ENCODE assay signal across 1 cellular context in the genomic region with DNA sequence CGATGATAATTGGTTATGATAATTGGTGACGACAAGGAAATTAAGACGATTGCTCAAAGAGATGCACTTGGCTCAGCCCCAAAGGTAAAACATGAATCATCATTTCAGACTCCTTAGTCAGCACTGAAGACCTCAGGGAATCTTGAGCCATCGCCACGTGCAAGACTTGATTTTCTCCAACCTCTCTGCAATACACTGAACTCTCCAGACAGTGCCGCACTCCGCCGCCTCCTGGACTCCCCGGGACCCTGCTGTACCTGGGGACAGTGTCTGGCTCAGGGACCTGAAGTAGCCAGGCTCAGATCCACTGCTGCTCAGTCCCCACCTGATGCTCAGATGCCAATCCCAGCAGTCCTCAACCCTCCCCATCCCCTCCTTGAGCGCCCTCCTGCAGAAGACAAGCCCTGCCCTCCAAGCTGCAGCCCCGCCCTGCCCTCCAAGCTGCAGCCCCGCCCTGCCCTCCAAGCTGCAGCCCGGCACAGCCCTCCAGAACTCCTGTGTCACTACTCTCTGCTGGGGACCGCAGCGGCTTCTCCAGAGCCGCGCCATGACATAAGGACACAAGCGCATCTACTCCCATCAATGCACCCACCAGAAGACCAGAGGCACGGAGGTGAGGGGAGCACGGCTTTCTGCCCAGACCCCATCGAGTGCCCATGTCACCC.
TF ChIP-seq lines count a peak whose summit lies in the region.

No MANE protein-coding gene starts in this region.

TF ChIP-seq in HepG2, 621 proteins besides CTCF, POLR2A, EP300 and RAD21 (continued from another document and continues in another):
- 0 out of 2 replicates have a peak, but pooled peaks have one; percentile 33 for TF ChIP-seq HINFP (CRISPR knock-in tag; IDR thresholded peaks at IDR 0.05; ENCODE audit: low read depth)
- no peak for TF ChIP-seq HNRNPL (IDR thresholded peaks at IDR 0.05; ENCODE audit: low read depth, low read length)
- TF ChIP-seq ZNF264 (CRISPR knock-in tag; IDR thresholded peaks at IDR 0.05) = no peak
- no peak for TF ChIP-seq ZNF775 (CRISPR knock-in tag; IDR thresholded peaks at IDR 0.05; ENCODE audit: borderline replicate concordance)
- no peak for TF ChIP-seq ATM (IDR thresholded peaks at IDR 0.05; ENCODE audit: borderline replicate concordance)
- no peak for TF ChIP-seq ZNF569 (CRISPR knock-in tag; IDR thresholded peaks at IDR 0.05; ENCODE audit: borderline replicate concordance)
- TF ChIP-seq, protein P1, sequence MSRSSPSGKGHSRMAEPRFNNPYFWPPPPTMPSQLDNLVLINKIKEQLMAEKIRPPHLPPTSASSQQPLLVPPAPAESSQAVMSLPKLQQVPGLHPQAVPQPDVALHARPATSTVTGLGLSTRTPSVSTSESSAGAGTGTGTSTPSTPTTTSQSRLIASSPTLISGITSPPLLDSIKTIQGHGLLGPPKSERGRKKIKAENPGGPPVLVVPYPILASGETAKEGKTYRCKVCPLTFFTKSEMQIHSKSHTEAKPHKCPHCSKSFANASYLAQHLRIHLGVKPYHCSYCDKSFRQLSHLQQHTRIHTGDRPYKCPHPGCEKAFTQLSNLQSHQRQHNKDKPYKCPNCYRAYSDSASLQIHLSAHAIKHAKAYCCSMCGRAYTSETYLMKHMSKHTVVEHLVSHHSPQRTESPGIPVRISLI (CRISPR knock-in tag; IDR thresholded peaks at IDR 0.05; ENCODE audit: borderline replicate concordance) = no peak
- no peak for TF ChIP-seq HBP1 (CRISPR knock-in tag; IDR thresholded peaks at IDR 0.05; ENCODE audit: low read depth)
- TF ChIP-seq MLLT10 (CRISPR knock-in tag; IDR thresholded peaks at IDR 0.05) = no peak
- no peak for TF ChIP-seq POGK (CRISPR knock-in tag; conservative IDR thresholded peaks at IDR 0.05)
- TF ChIP-seq, protein P2, sequence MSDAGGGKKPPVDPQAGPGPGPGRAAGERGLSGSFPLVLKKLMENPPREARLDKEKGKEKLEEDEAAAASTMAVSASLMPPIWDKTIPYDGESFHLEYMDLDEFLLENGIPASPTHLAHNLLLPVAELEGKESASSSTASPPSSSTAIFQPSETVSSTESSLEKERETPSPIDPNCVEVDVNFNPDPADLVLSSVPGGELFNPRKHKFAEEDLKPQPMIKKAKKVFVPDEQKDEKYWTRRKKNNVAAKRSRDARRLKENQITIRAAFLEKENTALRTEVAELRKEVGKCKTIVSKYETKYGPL (CRISPR knock-in tag; IDR thresholded peaks at IDR 0.05) = no peak
- TF ChIP-seq ZNF205 (CRISPR knock-in tag; IDR thresholded peaks at IDR 0.05) = 0 out of 2 replicates have a peak, but pooled peaks have one; percentile 54
- no peak for TF ChIP-seq ZNF616 (CRISPR knock-in tag; IDR thresholded peaks at IDR 0.05; ENCODE audit: low read depth)
- no peak; the same call in 1 of the 2 replicates for TF ChIP-seq SMAD1 (CRISPR knock-in tag; IDR thresholded peaks at IDR 0.05; ENCODE audit: borderline replicate concordance, low read depth)
- 0 out of 2 replicates have a peak, but pooled peaks have one; percentile 37 for TF ChIP-seq ZNF136 (CRISPR knock-in tag; IDR thresholded peaks at IDR 0.05; ENCODE audit: low read depth)
- no peak for TF ChIP-seq ZFY (CRISPR knock-in tag; IDR thresholded peaks at IDR 0.05)
- TF ChIP-seq ZNF776 (CRISPR knock-in tag; IDR thresholded peaks at IDR 0.05) = no peak
- no peak for TF ChIP-seq ZNF382 (CRISPR knock-in tag; IDR thresholded peaks at IDR 0.05; ENCODE audit: borderline replicate concordance)
- no peak for TF ChIP-seq SMAD9 (CRISPR knock-in tag; IDR thresholded peaks at IDR 0.05)
- TF ChIP-seq, protein P3, sequence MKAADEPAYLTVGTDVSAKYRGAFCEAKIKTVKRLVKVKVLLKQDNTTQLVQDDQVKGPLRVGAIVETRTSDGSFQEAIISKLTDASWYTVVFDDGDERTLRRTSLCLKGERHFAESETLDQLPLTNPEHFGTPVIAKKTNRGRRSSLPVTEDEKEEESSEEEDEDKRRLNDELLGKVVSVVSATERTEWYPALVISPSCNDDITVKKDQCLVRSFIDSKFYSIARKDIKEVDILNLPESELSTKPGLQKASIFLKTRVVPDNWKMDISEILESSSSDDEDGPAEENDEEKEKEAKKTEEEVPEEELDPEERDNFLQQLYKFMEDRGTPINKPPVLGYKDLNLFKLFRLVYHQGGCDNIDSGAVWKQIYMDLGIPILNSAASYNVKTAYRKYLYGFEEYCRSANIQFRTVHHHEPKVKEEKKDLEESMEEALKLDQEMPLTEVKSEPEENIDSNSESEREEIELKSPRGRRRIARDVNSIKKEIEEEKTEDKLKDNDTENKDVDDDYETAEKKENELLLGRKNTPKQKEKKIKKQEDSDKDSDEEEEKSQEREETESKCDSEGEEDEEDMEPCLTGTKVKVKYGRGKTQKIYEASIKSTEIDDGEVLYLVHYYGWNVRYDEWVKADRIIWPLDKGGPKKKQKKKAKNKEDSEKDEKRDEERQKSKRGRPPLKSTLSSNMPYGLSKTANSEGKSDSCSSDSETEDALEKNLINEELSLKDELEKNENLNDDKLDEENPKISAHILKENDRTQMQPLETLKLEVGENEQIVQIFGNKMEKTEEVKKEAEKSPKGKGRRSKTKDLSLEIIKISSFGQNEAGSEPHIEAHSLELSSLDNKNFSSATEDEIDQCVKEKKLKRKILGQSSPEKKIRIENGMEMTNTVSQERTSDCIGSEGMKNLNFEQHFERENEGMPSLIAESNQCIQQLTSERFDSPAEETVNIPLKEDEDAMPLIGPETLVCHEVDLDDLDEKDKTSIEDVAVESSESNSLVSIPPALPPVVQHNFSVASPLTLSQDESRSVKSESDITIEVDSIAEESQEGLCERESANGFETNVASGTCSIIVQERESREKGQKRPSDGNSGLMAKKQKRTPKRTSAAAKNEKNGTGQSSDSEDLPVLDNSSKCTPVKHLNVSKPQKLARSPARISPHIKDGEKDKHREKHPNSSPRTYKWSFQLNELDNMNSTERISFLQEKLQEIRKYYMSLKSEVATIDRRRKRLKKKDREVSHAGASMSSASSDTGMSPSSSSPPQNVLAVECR (CRISPR knock-in tag; IDR thresholded peaks at IDR 0.05; ENCODE audit: borderline replicate concordance) = no peak; the same call in 1 of the 2 replicates
- TF ChIP-seq RXRB (CRISPR knock-in tag; IDR thresholded peaks at IDR 0.05; ENCODE audit: borderline replicate concordance) = no peak
- TF ChIP-seq ZNF337 (CRISPR knock-in tag; IDR thresholded peaks at IDR 0.05; ENCODE audit: borderline replicate concordance, low read depth) = no peak
- no peak for TF ChIP-seq SNAI1 (CRISPR knock-in tag; IDR thresholded peaks at IDR 0.05; ENCODE audit: borderline replicate concordance)
- TF ChIP-seq, protein P4, sequence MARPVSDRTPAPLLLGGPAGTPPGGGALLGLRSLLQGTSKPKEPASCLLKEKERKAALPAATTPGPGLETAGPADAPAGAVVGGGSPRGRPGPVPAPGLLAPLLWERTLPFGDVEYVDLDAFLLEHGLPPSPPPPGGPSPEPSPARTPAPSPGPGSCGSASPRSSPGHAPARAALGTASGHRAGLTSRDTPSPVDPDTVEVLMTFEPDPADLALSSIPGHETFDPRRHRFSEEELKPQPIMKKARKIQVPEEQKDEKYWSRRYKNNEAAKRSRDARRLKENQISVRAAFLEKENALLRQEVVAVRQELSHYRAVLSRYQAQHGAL (CRISPR knock-in tag; IDR thresholded peaks at IDR 0.05; ENCODE audit: not compliant biosample characterization) = no peak
- TF ChIP-seq ZNF138 (CRISPR knock-in tag; IDR thresholded peaks at IDR 0.05; ENCODE audit: low read depth) = no peak
- TF ChIP-seq ERF (CRISPR knock-in tag; IDR thresholded peaks at IDR 0.05) = no peak
- TF ChIP-seq, protein P5, sequence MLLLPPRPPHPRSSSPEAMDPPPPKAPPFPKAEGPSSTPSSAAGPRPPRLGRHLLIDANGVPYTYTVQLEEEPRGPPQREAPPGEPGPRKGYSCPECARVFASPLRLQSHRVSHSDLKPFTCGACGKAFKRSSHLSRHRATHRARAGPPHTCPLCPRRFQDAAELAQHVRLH (CRISPR knock-in tag; IDR thresholded peaks at IDR 0.05; ENCODE audit: borderline replicate concordance, low read depth) = 0 out of 2 replicates have a peak, but pooled peaks have one; percentile 30
- no peak for TF ChIP-seq MBNL3 (CRISPR knock-in tag; conservative IDR thresholded peaks at IDR 0.05)
- no peak for TF ChIP-seq ZNF674 (CRISPR knock-in tag; IDR thresholded peaks at IDR 0.05; ENCODE audit: low read depth)
- TF ChIP-seq, protein P6, sequence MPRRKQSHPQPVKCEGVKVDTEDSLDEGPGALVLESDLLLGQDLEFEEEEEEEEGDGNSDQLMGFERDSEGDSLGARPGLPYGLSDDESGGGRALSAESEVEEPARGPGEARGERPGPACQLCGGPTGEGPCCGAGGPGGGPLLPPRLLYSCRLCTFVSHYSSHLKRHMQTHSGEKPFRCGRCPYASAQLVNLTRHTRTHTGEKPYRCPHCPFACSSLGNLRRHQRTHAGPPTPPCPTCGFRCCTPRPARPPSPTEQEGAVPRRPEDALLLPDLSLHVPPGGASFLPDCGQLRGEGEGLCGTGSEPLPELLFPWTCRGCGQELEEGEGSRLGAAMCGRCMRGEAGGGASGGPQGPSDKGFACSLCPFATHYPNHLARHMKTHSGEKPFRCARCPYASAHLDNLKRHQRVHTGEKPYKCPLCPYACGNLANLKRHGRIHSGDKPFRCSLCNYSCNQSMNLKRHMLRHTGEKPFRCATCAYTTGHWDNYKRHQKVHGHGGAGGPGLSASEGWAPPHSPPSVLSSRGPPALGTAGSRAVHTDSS (CRISPR knock-in tag; conservative IDR thresholded peaks at IDR 0.05) = no peak
- TF ChIP-seq ZNF766 (CRISPR knock-in tag; IDR thresholded peaks at IDR 0.05; ENCODE audit: borderline replicate concordance) = no peak
- peak; percentile 99; the same call in 1 of the 2 replicates for TF ChIP-seq MXD1 (CRISPR knock-in tag; IDR thresholded peaks at IDR 0.05)
- peak; percentile 67; the same call in 1 of the 2 replicates for TF ChIP-seq SALL2 (CRISPR knock-in tag; IDR thresholded peaks at IDR 0.05)
- TF ChIP-seq, protein P7, sequence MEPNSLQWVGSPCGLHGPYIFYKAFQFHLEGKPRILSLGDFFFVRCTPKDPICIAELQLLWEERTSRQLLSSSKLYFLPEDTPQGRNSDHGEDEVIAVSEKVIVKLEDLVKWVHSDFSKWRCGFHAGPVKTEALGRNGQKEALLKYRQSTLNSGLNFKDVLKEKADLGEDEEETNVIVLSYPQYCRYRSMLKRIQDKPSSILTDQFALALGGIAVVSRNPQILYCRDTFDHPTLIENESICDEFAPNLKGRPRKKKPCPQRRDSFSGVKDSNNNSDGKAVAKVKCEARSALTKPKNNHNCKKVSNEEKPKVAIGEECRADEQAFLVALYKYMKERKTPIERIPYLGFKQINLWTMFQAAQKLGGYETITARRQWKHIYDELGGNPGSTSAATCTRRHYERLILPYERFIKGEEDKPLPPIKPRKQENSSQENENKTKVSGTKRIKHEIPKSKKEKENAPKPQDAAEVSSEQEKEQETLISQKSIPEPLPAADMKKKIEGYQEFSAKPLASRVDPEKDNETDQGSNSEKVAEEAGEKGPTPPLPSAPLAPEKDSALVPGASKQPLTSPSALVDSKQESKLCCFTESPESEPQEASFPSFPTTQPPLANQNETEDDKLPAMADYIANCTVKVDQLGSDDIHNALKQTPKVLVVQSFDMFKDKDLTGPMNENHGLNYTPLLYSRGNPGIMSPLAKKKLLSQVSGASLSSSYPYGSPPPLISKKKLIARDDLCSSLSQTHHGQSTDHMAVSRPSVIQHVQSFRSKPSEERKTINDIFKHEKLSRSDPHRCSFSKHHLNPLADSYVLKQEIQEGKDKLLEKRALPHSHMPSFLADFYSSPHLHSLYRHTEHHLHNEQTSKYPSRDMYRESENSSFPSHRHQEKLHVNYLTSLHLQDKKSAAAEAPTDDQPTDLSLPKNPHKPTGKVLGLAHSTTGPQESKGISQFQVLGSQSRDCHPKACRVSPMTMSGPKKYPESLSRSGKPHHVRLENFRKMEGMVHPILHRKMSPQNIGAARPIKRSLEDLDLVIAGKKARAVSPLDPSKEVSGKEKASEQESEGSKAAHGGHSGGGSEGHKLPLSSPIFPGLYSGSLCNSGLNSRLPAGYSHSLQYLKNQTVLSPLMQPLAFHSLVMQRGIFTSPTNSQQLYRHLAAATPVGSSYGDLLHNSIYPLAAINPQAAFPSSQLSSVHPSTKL (CRISPR knock-in tag; IDR thresholded peaks at IDR 0.05) = 0 out of 2 replicates have a peak, but pooled peaks have one; percentile 37
- TF ChIP-seq ZBTB3 (CRISPR knock-in tag; IDR thresholded peaks at IDR 0.05; ENCODE audit: borderline replicate concordance, low read depth) = no peak
- TF ChIP-seq NFIC (IDR thresholded peaks at IDR 0.05; ENCODE audit: low read length) = no peak
- TF ChIP-seq NCOA1 (CRISPR knock-in tag; IDR thresholded peaks at IDR 0.05) = no peak
- no peak for TF ChIP-seq FOXP1 (IDR thresholded peaks at IDR 0.05)
- TF ChIP-seq FOXP1 (CRISPR knock-in tag; IDR thresholded peaks at IDR 0.05) = no peak
- TF ChIP-seq MIXL1 (CRISPR knock-in tag; IDR thresholded peaks at IDR 0.05) = no peak
- TF ChIP-seq ZNF556 (CRISPR knock-in tag; IDR thresholded peaks at IDR 0.05; ENCODE audit: borderline replicate concordance) = no peak; the same call in 1 of the 2 replicates
